In genomic region chr10:75099952-75100763, GRCh38 we compare ENCODE assay signal across 7 cellular contexts. TPM values are rescaled to one million over a fixed set of nuclear protein-coding genes. Genes with fewer than 3 reads are reported as not detected.
A peak's percentile ranks its signal among the peaks of the same experiment; 100 is the strongest.
DNase-seq lines count a peak whose midpoint lies in the region; ATAC-seq and TF ChIP-seq lines count a peak whose summit lies in the region.

No MANE protein-coding gene starts in this region.

- in situ Hi-C loops in HAP-1 (cut with MboI; ENCODE audit: low sequenced_read_pairs): loop anchor here (5.0 kb wide), 1 partner anchor 833 kb away; no protein-coding TSS in a partner anchor

- no peaks in the 10 kb centered on the region for H3K36me3 ChIP-seq in HAP-1 (replicated peaks)
- H3K36me3 ChIP-seq in lung (ENCODE audit: control insufficient read depth in 2 of 2, insufficient read depth in 2 of 2, low read length in 2 of 2): no peaks in the 10 kb centered on the region

- TF ChIP-seq CTCF in GM12864 (IDR thresholded peaks at IDR 0.05; ENCODE audit: low read depth, low read length, missing control alignments) (peak; percentile 99), lung (IDR thresholded peaks at IDR 0.05; ENCODE audit: control extremely low read depth, extremely low read depth) (peak; percentile 97)

- H3K27ac ChIP-seq in lung (ENCODE audit: low read depth in 1 of 2, low read length in 1 of 2): no peak overlapping the region

- DNase-seq in GM12864 (ENCODE audit: low read depth) (no peak), HAP-1 (ENCODE audit: low spot score in 2 of 2) (peak; percentile 59 to 90), NCI-H146 treated with DMSO at 0.1 percent for 48 hours (lab: John Stamatoyannopoulos, UW; ENCODE audit: unreplicated experiment) (peak; percentile 53), lung (ENCODE audit: low spot score) (peak; percentile 83)
- DNase-seq in activated CD4-positive, alpha-beta T cell treated with anti-CD3 and anti-CD28 coated beads, Interleukin-2, amount 50 U/mL, for 24 hours (ENCODE audit: low read depth in 1 of 2, low spot score in 1 of 2): peak; percentile 76 to 77
- DNase-seq in stimulated activated CD4-positive, alpha-beta T cell treated with anti-CD3 and anti-CD28 coated beads, TNF-alpha, amount 100 ng/mL, for 48 hours (ENCODE audit: low read depth in 3 of 3): peak; percentile 59 to 78 (median 74)

- peak overlapping the region; percentile 54 for H3K27ac Mint-ChIP-seq in dendritic cell treated with granulocyte-macrophage colony-stimulating factor and Interleukin-4, amounts not matched to agents 40 ng/mL and 50 ng/mL, for 4 days

- no peaks in the 10 kb centered on the region for H3K36me3 Mint-ChIP-seq in dendritic cell treated with granulocyte-macrophage colony-stimulating factor and Interleukin-4, amounts not matched to agents 40 ng/mL and 50 ng/mL, for 4 days (ENCODE audit: low read depth)

- H3K4me1 ChIP-seq in HAP-1 (no peaks in the 10 kb centered on the region), lung (ENCODE audit: control insufficient read depth in 2 of 2, insufficient read depth in 2 of 2, low read length in 2 of 2) (peaks cover 0 to 1% of the 10 kb centered on the region in 2 donors)

- H3K4me3 Mint-ChIP-seq in dendritic cell treated with granulocyte-macrophage colony-stimulating factor and Interleukin-4, amounts not matched to agents 40 ng/mL and 50 ng/mL, for 4 days: no peak overlapping the region

- no peak overlapping the region for H3K4me3 ChIP-seq in GM12864 (ENCODE audit: low read depth, low read length)
- H3K4me3 ChIP-seq in HAP-1: no peak overlapping the region
- H3K4me3 ChIP-seq in lung: no peak overlapping the region

- H3K9me3 ChIP-seq in HAP-1 (no peaks in the 10 kb centered on the region), lung (ENCODE audit: control insufficient read depth in 2 of 2, insufficient read depth in 1 of 2, low read length in 1 of 2) (no peaks in the 10 kb centered on the region)

- H3K27me3 ChIP-seq in HAP-1 (ENCODE audit: low read depth): no peaks in the 10 kb centered on the region
- no peaks in the 10 kb centered on the region for H3K27me3 ChIP-seq in lung (ENCODE audit: control insufficient read depth, insufficient read depth)

- H3K27me3 Mint-ChIP-seq in dendritic cell treated with granulocyte-macrophage colony-stimulating factor and Interleukin-4, amounts not matched to agents 40 ng/mL and 50 ng/mL, for 4 days: peaks cover 5% of the 10 kb centered on the region

- intact Hi-C loops in dendritic cell treated with granulocyte-macrophage colony-stimulating factor and Interleukin-4, amounts not matched to agents 40 ng/mL and 50 ng/mL, for 4 days (cut with micrococcal nuclease): loop anchor here (2.0 kb wide), 2 partner anchors 833 to 855 kb away; no protein-coding TSS in a partner anchor

- no peaks in the 10 kb centered on the region for H3K9me3 Mint-ChIP-seq in dendritic cell treated with granulocyte-macrophage colony-stimulating factor and Interleukin-4, amounts not matched to agents 40 ng/mL and 50 ng/mL, for 4 days

- WGBS in lung, 2 donors: 31 to 39% methylated on average over 18 of the region's 18 CpGs

- H3K4me1 Mint-ChIP-seq in dendritic cell treated with granulocyte-macrophage colony-stimulating factor and Interleukin-4, amounts not matched to agents 40 ng/mL and 50 ng/mL, for 4 days (ENCODE audit: low read depth): peaks cover 26% of the 10 kb centered on the region

- peak; percentile 92 for ATAC-seq in lung (ENCODE audit: insufficient read depth, low FRiP score)

RNA-seq across cellular contexts. Expression of gene SAMD8, which starts 11.3 kb away (rescaled TPM):
- 10 to 100 TPM; 15.4 to 29.0 TPM for total RNA-seq in lung
- polyA plus RNA-seq in lung: 1 to 10 TPM; 5.5 to 7.3 TPM
